In the genomic region with DNA sequence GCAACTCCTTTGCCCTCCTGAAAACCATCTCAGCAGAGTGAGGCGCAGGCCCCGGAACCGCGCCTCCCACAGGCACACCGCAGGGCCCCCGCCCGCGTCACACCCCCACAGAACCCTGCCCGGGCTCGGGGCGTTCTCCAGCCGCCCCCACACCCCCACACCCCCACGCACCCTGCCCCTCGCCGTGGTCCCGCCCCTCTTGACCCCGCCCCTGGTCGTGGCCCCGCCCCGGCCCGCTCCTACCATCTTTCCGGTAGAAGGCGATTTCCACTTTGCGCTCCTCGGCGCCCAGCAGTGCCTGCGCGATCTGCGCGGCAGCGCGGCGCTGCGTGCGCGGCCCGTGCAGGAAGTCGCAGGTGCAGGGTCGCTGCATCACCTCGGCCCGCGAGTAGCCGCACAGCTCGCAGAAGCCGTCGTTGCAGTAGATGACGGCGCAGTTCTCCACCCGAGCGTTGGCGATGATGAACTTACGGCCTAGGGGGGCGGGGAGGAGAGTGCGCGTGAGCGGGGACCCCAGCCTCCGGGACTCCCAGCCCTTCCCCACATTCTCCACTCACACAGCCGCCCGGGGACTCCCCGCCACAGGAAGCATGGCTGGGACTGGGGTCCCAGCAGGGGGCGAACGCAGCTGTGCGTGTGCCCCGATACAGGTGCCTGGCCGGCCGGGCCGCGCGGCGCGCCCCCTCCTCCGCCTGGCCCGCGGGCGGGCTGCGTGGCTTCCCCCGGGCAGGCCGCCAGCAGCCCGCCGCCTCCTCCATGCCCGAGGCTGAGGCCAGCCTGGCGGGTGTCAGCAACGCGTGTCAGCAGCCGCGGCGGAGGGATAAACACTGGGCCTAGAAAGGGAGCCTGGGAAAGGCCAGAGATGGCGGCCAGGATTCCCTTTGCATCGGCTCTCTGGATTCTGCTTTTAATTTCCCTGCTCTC, we compare ENCODE assay signal across 1 cellular context.
TF ChIP-seq lines count a peak whose summit lies in the region.

No MANE protein-coding gene starts in this region.

TF ChIP-seq in K562, 482 proteins besides CTCF, POLR2A, EP300 and RAD21 (continued from another document and continues in another):
- TF ChIP-seq, protein P1, sequence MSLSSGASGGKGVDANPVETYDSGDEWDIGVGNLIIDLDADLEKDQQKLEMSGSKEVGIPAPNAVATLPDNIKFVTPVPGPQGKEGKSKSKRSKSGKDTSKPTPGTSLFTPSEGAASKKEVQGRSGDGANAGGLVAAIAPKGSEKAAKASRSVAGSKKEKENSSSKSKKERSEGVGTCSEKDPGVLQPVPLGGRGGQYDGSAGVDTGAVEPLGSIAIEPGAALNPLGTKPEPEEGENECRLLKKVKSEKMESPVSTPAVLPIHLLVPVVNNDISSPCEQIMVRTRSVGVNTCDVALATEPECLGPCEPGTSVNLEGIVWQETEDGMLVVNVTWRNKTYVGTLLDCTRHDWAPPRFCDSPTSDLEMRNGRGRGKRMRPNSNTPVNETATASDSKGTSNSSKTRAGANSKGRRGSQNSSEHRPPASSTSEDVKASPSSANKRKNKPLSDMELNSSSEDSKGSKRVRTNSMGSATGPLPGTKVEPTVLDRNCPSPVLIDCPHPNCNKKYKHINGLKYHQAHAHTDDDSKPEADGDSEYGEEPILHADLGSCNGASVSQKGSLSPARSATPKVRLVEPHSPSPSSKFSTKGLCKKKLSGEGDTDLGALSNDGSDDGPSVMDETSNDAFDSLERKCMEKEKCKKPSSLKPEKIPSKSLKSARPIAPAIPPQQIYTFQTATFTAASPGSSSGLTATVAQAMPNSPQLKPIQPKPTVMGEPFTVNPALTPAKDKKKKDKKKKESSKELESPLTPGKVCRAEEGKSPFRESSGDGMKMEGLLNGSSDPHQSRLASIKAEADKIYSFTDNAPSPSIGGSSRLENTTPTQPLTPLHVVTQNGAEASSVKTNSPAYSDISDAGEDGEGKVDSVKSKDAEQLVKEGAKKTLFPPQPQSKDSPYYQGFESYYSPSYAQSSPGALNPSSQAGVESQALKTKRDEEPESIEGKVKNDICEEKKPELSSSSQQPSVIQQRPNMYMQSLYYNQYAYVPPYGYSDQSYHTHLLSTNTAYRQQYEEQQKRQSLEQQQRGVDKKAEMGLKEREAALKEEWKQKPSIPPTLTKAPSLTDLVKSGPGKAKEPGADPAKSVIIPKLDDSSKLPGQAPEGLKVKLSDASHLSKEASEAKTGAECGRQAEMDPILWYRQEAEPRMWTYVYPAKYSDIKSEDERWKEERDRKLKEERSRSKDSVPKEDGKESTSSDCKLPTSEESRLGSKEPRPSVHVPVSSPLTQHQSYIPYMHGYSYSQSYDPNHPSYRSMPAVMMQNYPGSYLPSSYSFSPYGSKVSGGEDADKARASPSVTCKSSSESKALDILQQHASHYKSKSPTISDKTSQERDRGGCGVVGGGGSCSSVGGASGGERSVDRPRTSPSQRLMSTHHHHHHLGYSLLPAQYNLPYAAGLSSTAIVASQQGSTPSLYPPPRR (CRISPR knock-in tag; IDR thresholded peaks at IDR 0.05; ENCODE audit: borderline replicate concordance) = no peak
- TF ChIP-seq, protein P2, sequence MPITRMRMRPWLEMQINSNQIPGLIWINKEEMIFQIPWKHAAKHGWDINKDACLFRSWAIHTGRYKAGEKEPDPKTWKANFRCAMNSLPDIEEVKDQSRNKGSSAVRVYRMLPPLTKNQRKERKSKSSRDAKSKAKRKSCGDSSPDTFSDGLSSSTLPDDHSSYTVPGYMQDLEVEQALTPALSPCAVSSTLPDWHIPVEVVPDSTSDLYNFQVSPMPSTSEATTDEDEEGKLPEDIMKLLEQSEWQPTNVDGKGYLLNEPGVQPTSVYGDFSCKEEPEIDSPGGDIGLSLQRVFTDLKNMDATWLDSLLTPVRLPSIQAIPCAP (CRISPR knock-in tag; IDR thresholded peaks at IDR 0.05; ENCODE audit: borderline replicate concordance) = no peak
- TF ChIP-seq PCBP1 (IDR thresholded peaks at IDR 0.05; ENCODE audit: low read depth, low read length, poor library complexity, severe bottlenecking) = peak; percentile 84
- TF ChIP-seq POLR2AphosphoS5 (IDR thresholded peaks at IDR 0.05; ENCODE audit: control insufficient read depth, insufficient read depth, low read depth, low read length) = peak; percentile 57; the same call in 1 of the 2 replicates
- TF ChIP-seq, protein P3, sequence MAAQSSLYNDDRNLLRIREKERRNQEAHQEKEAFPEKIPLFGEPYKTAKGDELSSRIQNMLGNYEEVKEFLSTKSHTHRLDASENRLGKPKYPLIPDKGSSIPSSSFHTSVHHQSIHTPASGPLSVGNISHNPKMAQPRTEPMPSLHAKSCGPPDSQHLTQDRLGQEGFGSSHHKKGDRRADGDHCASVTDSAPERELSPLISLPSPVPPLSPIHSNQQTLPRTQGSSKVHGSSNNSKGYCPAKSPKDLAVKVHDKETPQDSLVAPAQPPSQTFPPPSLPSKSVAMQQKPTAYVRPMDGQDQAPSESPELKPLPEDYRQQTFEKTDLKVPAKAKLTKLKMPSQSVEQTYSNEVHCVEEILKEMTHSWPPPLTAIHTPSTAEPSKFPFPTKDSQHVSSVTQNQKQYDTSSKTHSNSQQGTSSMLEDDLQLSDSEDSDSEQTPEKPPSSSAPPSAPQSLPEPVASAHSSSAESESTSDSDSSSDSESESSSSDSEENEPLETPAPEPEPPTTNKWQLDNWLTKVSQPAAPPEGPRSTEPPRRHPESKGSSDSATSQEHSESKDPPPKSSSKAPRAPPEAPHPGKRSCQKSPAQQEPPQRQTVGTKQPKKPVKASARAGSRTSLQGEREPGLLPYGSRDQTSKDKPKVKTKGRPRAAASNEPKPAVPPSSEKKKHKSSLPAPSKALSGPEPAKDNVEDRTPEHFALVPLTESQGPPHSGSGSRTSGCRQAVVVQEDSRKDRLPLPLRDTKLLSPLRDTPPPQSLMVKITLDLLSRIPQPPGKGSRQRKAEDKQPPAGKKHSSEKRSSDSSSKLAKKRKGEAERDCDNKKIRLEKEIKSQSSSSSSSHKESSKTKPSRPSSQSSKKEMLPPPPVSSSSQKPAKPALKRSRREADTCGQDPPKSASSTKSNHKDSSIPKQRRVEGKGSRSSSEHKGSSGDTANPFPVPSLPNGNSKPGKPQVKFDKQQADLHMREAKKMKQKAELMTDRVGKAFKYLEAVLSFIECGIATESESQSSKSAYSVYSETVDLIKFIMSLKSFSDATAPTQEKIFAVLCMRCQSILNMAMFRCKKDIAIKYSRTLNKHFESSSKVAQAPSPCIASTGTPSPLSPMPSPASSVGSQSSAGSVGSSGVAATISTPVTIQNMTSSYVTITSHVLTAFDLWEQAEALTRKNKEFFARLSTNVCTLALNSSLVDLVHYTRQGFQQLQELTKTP (IDR thresholded peaks at IDR 0.05; ENCODE audit: low read depth in 1 of 2, partially characterized antibody in 2 of 2) = no peak
- no peak for TF ChIP-seq ZNF134 (CRISPR knock-in tag; conservative IDR thresholded peaks at IDR 0.05)
- 0 out of 2 replicates have a peak, but pooled peaks have one; percentile 54 for TF ChIP-seq FOXP1 (CRISPR knock-in tag; IDR thresholded peaks at IDR 0.05)
- TF ChIP-seq ZNF121 (CRISPR knock-in tag; conservative IDR thresholded peaks at IDR 0.05) = no peak
- TF ChIP-seq ZNF324 (CRISPR knock-in tag; IDR thresholded peaks at IDR 0.05) = no peak
- no peak for TF ChIP-seq NEUROD1 (IDR thresholded peaks at IDR 0.05; ENCODE audit: borderline replicate concordance, low read depth, low read length, partially characterized antibody)
- TF ChIP-seq CHD4 (IDR thresholded peaks at IDR 0.05; ENCODE audit: insufficient read depth, insufficient replicate concordance, low read depth, low read length, poor library complexity, severe bottlenecking) = peak; percentile 38
- TF ChIP-seq, protein P4, sequence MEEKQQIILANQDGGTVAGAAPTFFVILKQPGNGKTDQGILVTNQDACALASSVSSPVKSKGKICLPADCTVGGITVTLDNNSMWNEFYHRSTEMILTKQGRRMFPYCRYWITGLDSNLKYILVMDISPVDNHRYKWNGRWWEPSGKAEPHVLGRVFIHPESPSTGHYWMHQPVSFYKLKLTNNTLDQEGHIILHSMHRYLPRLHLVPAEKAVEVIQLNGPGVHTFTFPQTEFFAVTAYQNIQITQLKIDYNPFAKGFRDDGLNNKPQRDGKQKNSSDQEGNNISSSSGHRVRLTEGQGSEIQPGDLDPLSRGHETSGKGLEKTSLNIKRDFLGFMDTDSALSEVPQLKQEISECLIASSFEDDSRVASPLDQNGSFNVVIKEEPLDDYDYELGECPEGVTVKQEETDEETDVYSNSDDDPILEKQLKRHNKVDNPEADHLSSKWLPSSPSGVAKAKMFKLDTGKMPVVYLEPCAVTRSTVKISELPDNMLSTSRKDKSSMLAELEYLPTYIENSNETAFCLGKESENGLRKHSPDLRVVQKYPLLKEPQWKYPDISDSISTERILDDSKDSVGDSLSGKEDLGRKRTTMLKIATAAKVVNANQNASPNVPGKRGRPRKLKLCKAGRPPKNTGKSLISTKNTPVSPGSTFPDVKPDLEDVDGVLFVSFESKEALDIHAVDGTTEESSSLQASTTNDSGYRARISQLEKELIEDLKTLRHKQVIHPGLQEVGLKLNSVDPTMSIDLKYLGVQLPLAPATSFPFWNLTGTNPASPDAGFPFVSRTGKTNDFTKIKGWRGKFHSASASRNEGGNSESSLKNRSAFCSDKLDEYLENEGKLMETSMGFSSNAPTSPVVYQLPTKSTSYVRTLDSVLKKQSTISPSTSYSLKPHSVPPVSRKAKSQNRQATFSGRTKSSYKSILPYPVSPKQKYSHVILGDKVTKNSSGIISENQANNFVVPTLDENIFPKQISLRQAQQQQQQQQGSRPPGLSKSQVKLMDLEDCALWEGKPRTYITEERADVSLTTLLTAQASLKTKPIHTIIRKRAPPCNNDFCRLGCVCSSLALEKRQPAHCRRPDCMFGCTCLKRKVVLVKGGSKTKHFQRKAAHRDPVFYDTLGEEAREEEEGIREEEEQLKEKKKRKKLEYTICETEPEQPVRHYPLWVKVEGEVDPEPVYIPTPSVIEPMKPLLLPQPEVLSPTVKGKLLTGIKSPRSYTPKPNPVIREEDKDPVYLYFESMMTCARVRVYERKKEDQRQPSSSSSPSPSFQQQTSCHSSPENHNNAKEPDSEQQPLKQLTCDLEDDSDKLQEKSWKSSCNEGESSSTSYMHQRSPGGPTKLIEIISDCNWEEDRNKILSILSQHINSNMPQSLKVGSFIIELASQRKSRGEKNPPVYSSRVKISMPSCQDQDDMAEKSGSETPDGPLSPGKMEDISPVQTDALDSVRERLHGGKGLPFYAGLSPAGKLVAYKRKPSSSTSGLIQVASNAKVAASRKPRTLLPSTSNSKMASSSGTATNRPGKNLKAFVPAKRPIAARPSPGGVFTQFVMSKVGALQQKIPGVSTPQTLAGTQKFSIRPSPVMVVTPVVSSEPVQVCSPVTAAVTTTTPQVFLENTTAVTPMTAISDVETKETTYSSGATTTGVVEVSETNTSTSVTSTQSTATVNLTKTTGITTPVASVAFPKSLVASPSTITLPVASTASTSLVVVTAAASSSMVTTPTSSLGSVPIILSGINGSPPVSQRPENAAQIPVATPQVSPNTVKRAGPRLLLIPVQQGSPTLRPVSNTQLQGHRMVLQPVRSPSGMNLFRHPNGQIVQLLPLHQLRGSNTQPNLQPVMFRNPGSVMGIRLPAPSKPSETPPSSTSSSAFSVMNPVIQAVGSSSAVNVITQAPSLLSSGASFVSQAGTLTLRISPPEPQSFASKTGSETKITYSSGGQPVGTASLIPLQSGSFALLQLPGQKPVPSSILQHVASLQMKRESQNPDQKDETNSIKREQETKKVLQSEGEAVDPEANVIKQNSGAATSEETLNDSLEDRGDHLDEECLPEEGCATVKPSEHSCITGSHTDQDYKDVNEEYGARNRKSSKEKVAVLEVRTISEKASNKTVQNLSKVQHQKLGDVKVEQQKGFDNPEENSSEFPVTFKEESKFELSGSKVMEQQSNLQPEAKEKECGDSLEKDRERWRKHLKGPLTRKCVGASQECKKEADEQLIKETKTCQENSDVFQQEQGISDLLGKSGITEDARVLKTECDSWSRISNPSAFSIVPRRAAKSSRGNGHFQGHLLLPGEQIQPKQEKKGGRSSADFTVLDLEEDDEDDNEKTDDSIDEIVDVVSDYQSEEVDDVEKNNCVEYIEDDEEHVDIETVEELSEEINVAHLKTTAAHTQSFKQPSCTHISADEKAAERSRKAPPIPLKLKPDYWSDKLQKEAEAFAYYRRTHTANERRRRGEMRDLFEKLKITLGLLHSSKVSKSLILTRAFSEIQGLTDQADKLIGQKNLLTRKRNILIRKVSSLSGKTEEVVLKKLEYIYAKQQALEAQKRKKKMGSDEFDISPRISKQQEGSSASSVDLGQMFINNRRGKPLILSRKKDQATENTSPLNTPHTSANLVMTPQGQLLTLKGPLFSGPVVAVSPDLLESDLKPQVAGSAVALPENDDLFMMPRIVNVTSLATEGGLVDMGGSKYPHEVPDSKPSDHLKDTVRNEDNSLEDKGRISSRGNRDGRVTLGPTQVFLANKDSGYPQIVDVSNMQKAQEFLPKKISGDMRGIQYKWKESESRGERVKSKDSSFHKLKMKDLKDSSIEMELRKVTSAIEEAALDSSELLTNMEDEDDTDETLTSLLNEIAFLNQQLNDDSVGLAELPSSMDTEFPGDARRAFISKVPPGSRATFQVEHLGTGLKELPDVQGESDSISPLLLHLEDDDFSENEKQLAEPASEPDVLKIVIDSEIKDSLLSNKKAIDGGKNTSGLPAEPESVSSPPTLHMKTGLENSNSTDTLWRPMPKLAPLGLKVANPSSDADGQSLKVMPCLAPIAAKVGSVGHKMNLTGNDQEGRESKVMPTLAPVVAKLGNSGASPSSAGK (IDR thresholded peaks at IDR 0.05) = peak; percentile 72; the same call in 1 of the 2 replicates
- TF ChIP-seq, protein P5, sequence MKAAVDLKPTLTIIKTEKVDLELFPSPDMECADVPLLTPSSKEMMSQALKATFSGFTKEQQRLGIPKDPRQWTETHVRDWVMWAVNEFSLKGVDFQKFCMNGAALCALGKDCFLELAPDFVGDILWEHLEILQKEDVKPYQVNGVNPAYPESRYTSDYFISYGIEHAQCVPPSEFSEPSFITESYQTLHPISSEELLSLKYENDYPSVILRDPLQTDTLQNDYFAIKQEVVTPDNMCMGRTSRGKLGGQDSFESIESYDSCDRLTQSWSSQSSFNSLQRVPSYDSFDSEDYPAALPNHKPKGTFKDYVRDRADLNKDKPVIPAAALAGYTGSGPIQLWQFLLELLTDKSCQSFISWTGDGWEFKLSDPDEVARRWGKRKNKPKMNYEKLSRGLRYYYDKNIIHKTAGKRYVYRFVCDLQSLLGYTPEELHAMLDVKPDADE (conservative IDR thresholded peaks at IDR 0.05; ENCODE audit: control insufficient read depth, low read depth, low read length) = peak; percentile 64
- TF ChIP-seq, protein P6, sequence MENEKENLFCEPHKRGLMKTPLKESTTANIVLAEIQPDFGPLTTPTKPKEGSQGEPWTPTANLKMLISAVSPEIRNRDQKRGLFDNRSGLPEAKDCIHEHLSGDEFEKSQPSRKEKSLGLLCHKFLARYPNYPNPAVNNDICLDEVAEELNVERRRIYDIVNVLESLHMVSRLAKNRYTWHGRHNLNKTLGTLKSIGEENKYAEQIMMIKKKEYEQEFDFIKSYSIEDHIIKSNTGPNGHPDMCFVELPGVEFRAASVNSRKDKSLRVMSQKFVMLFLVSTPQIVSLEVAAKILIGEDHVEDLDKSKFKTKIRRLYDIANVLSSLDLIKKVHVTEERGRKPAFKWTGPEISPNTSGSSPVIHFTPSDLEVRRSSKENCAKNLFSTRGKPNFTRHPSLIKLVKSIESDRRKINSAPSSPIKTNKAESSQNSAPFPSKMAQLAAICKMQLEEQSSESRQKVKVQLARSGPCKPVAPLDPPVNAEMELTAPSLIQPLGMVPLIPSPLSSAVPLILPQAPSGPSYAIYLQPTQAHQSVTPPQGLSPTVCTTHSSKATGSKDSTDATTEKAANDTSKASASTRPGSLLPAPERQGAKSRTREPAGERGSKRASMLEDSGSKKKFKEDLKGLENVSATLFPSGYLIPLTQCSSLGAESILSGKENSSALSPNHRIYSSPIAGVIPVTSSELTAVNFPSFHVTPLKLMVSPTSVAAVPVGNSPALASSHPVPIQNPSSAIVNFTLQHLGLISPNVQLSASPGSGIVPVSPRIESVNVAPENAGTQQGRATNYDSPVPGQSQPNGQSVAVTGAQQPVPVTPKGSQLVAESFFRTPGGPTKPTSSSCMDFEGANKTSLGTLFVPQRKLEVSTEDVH (IDR thresholded peaks at IDR 0.05; ENCODE audit: low read depth, partially characterized antibody) = no peak
- TF ChIP-seq KAT7 (CRISPR knock-in tag; IDR thresholded peaks at IDR 0.05; ENCODE audit: borderline replicate concordance) = no peak
- TF ChIP-seq ZSCAN32 (CRISPR knock-in tag; IDR thresholded peaks at IDR 0.05) = no peak
- no peak for TF ChIP-seq KLF6 (CRISPR knock-in tag; IDR thresholded peaks at IDR 0.05; ENCODE audit: borderline replicate concordance)
